10 cellular contexts compared by ENCODE assay signal in the genomic region with DNA sequence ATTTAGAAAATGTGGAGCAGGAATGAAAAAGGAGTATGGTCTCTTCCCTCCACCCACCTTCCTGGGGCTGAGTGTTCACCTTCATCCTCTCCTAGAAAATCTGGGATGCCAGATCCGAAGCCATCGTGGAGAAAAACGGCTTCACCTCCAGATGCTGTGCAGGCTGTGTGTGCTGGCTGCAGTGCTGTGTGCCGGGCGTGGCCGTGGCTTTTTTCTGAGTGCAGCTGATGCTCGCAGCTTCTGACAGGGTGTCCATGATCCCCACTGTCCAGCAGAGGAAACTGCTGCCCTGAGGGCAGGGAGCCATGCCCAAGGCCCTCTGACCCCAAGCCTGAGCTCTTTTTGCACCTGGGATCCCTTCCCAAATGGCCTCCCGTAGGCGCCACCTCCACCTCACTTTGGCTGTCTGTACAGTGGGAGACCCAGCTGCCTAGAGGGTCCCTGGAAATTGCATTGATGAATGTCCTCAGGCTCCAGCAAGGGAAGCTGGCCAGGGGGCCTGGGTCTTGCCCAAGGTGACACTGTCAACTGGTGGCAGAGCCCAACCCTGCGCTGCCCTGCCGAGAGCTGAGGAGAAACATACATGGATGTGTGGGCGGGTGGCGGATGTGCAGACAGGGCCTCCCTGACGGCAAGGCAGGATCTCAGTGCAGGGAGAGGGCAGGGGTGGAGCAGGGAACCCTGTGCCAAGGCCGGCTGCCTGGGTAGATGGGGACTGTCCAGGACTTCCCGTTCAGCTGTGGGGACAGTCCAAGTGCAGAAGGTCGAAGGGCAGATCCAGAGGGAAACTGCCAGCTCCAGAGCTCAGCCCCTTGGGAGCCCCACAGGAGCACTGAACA. TPM values are rescaled to one million over a fixed set of nuclear protein-coding genes. Genes with fewer than 3 reads are reported as not detected.
A peak's percentile ranks its signal among the peaks of the same experiment; 100 is the strongest.
DNase-seq lines count a peak whose midpoint lies in the region; ATAC-seq and TF ChIP-seq lines count a peak whose summit lies in the region.
"Had no signal": no experiment of that assay in that cellular context is flagged by ENCODE, and none has a peak within 500 bp of the region (broad histone marks: within the 10 kb centered on the region; RNA-seq: fewer than 3 reads in every experiment).

No MANE protein-coding gene starts in this region.

- TF ChIP-seq CTCF in IMR-90 (conservative IDR thresholded peaks at IDR 0.05; ENCODE audit: low read depth, low read length): no peak
- TF ChIP-seq CTCF in brain (conservative IDR thresholded peaks at IDR 0.05): no peak
- no peak for TF ChIP-seq CTCF in nephron (IDR thresholded peaks at IDR 0.05; ENCODE audit: unreplicated experiment in 3 of 3)
- no peak for TF ChIP-seq CTCF in GM23338 (conservative IDR thresholded peaks at IDR 0.05; ENCODE audit: low read depth in 2 of 2)

- H3K4me3 Mint-ChIP-seq in brain (no peak overlapping the region), nephron (no peak overlapping the region), GM23338 (no peak overlapping the region)
- H3K4me3 Mint-ChIP-seq: CD8-positive, alpha-beta T cell had no signal

- no peak overlapping the region for H2BK120ac ChIP-seq in IMR-90 (ENCODE audit: low read depth, low read length)

- H2BK5ac ChIP-seq in IMR-90 (ENCODE audit: low read depth, low read length, poor library complexity, severe bottlenecking): no peak overlapping the region

- TF ChIP-seq RAD21 in IMR-90 (IDR thresholded peaks at IDR 0.05; ENCODE audit: low read length): no peak

- no peak overlapping the region for H3K4me2 ChIP-seq in IMR-90 (ENCODE audit: low read depth, low read length)
- no peak overlapping the region for H3K4me2 ChIP-seq in GM23338

- H3K9me3 ChIP-seq in IMR-90 (ENCODE audit: control insufficient read depth, insufficient read depth, low read length): no peaks in the 10 kb centered on the region

- BruUV-seq in IMR-90 (replicated peaks; lab: Mats Ljungman, UMichigan): no TSS peak

- no peak overlapping the region for H3K9ac ChIP-seq in IMR-90 (ENCODE audit: low read depth, low read length)

- POLR2A ChIA-PET in IMR-90 (lab: Charles Lee; ENCODE audit: unreplicated experiment): no interaction called here

- DNase-seq in AG08396 (ENCODE audit: low spot score) (peak; percentile 51), IMR-90 (no peak), NCI-H146 (lab: John Stamatoyannopoulos, UW) (no peak), NCI-H774 (lab: John Stamatoyannopoulos, UW) (no peak), GM23338 (ENCODE audit: low spot score) (no peak)
- DNase-seq: NCI-H446 had no signal

- no peak overlapping the region for H4K5ac ChIP-seq in IMR-90 (ENCODE audit: low read depth, low read length)

- H3K27ac Mint-ChIP-seq in brain (peak overlapping the region in 4 of 5 experiments; percentile 36 to 77 (median 58)), nephron (peak overlapping the region; percentile 23 to 80 (median 36)), GM23338 (no peak overlapping the region)
- H3K27ac Mint-ChIP-seq: CD8-positive, alpha-beta T cell had no signal

- peaks cover 0 to 2% (median 0%) of the 10 kb centered on the region in 5 experiments for H3K9me3 Mint-ChIP-seq in brain
- H3K9me3 Mint-ChIP-seq in nephron: no peaks in the 10 kb centered on the region
- H3K9me3 Mint-ChIP-seq in GM23338: no peaks in the 10 kb centered on the region
- H3K9me3 Mint-ChIP-seq: CD8-positive, alpha-beta T cell had no signal

- H3K36me3 ChIP-seq in IMR-90 (ENCODE audit: control insufficient read depth, insufficient read depth, low read length): peaks cover 11% of the 10 kb centered on the region; the same call in 1 of the 2 replicates
- H3K36me3 ChIP-seq in GM23338 (ENCODE audit: insufficient read depth): no peaks in the 10 kb centered on the region

- CTCF ChIA-PET in IMR-90 (lab: Yijun Ruan, JAX): interaction anchor here (1.0 kb wide), 1 partner anchor 58 kb away, joined by 3 read pairs; no protein-coding TSS in a partner anchor

- H3K23ac ChIP-seq in IMR-90 (ENCODE audit: low read depth, low read length): no peak overlapping the region

- H3F3A ChIP-seq in GM23338 (replicated peaks; ENCODE audit: low read depth): no peaks in the 10 kb centered on the region

- H3K36me3 Mint-ChIP-seq in brain: no peaks in the 10 kb centered on the region
- H3K36me3 Mint-ChIP-seq in nephron (ENCODE audit: low read depth): no peaks in the 10 kb centered on the region
- H3K36me3 Mint-ChIP-seq in GM23338 (ENCODE audit: low read depth): no peaks in the 10 kb centered on the region

- peaks cover 4% of the 10 kb centered on the region for H3K9me1 ChIP-seq in IMR-90 (ENCODE audit: insufficient read depth, low read length)

- H2BK20ac ChIP-seq in IMR-90 (ENCODE audit: low read depth, low read length): no peak overlapping the region

- intact Hi-C loops in IMR-90 (cut with micrococcal nuclease): loop anchor here (5.0 kb wide), 1 partner anchor 293 kb away; the partner anchor contains the start of gene MEG3

- H3K14ac ChIP-seq in IMR-90 (replicated peaks; ENCODE audit: low read depth, low read length): no peak overlapping the region

- H2AK5ac ChIP-seq in IMR-90 (ENCODE audit: low read depth, low read length): no peak overlapping the region

- no peaks in the 10 kb centered on the region; the same call in 1 of the 2 replicates for H3K4me1 ChIP-seq in IMR-90 (ENCODE audit: control insufficient read depth, insufficient read depth, low read length)
- no peaks in the 10 kb centered on the region for H3K4me1 ChIP-seq in GM23338 (ENCODE audit: insufficient read depth)

- in situ Hi-C loops in IMR-90 (cut with MboI; ENCODE audit: low sequenced_read_pairs): no loop called here

- H3K9me2 ChIP-seq in GM23338 (ENCODE audit: insufficient read depth): no peaks in the 10 kb centered on the region

- no peak overlapping the region for H3K18ac ChIP-seq in IMR-90 (ENCODE audit: low read depth, low read length)

- peaks cover 36% of the 10 kb centered on the region for H3K4me1 Mint-ChIP-seq in brain
- peaks cover 27% of the 10 kb centered on the region for H3K4me1 Mint-ChIP-seq in nephron
- H3K4me1 Mint-ChIP-seq in GM23338: peaks cover 8% of the 10 kb centered on the region

- H3K4ac ChIP-seq in IMR-90 (ENCODE audit: low read depth, low read length): no peak overlapping the region

- WGBS in IMR-90 (ENCODE audit: extremely low coverage in 2 of 2, insufficient read length in 1 of 2), 2 experiments: 83% methylated on average over 10 of the region's 17 CpGs; no CpG with 5 or more reads in 1 of the 2 experiments

- H3K27ac ChIP-seq in IMR-90 (ENCODE audit: insufficient read depth, low read length) (no peak overlapping the region), GM23338 (ENCODE audit: low read depth) (no peak overlapping the region)

- H4K20me1 ChIP-seq in IMR-90 (ENCODE audit: insufficient read depth, low read length) (no peaks in the 10 kb centered on the region), GM23338 (replicated peaks; ENCODE audit: insufficient read depth) (no peaks in the 10 kb centered on the region)

- ATAC-seq in IMR-90 (ENCODE audit: low read depth): no peak
- ATAC-seq in GM23338: no peak
- ATAC-seq in GM21786 (IDR thresholded peaks at IDR 0.05; ENCODE audit: unreplicated experiment): no peak
- ATAC-seq: CD8-positive, alpha-beta T cell had no signal

- H2AFZ ChIP-seq in IMR-90 (replicated peaks; ENCODE audit: low read length, poor library complexity): peak overlapping the region; percentile 41
- no peak overlapping the region for H2AFZ ChIP-seq in GM23338

- no peaks in the 10 kb centered on the region for H3K79me2 ChIP-seq in GM23338 (replicated peaks; ENCODE audit: insufficient read depth)

- H3K56ac ChIP-seq in IMR-90 (ENCODE audit: extremely low read depth, insufficient read depth, low read length): no peak overlapping the region

- peak overlapping the region; percentile 25 for H2AK9ac ChIP-seq in IMR-90 (replicated peaks; ENCODE audit: low read depth, low read length, poor library complexity)

- H3K27me3 Mint-ChIP-seq in brain (no peaks in the 10 kb centered on the region), nephron (ENCODE audit: low read depth) (peaks cover 8% of the 10 kb centered on the region), GM23338 (ENCODE audit: insufficient read depth, low read depth, poor library complexity) (peaks cover 3% of the 10 kb centered on the region)

- no peak overlapping the region for H4K8ac ChIP-seq in IMR-90 (ENCODE audit: low read depth in 2 of 2, low read length in 2 of 2)

- H2BK15ac ChIP-seq in IMR-90 (ENCODE audit: low read depth, low read length): no peak overlapping the region

- H3K4me3 ChIP-seq in IMR-90 (ENCODE audit: insufficient read depth, low read depth, low read length) (no peak overlapping the region), GM23338 (no peak overlapping the region)

- no peak for TF ChIP-seq POLR2A in IMR-90 (IDR thresholded peaks at IDR 0.05; ENCODE audit: low read depth, low read length)

- no peaks in the 10 kb centered on the region for H3K27me3 ChIP-seq in IMR-90 (ENCODE audit: control insufficient read depth, insufficient read depth, low read length)
- H3K27me3 ChIP-seq in GM23338 (ENCODE audit: insufficient read depth): no peaks in the 10 kb centered on the region

- H3K79me1 ChIP-seq in IMR-90 (ENCODE audit: low read depth in 1 of 2, low read length in 2 of 2): no peaks in the 10 kb centered on the region

- dilution Hi-C loops in IMR-90 (cut with HindIII; ENCODE audit: low sequenced_read_pairs, unreplicated experiment): no loop called here

- no peak overlapping the region for H4K91ac ChIP-seq in IMR-90 (ENCODE audit: insufficient read depth, low read depth, low read length)

TF ChIP-seq in IMR-90, 13 proteins besides CTCF, POLR2A, EP300 and RAD21 (continues in another document):
- TF ChIP-seq MAZ (IDR thresholded peaks at IDR 0.05; ENCODE audit: borderline replicate concordance, low read depth, low read length) (no peak), NFE2L2 (IDR thresholded peaks at IDR 0.05; ENCODE audit: low read depth, low read length) (no peak), MAFK (IDR thresholded peaks at IDR 0.05; ENCODE audit: low read depth, low read length) (no peak), RCOR1 (IDR thresholded peaks at IDR 0.05; ENCODE audit: insufficient replicate concordance, low read length) (no peak), CEBPB (IDR thresholded peaks at IDR 0.05; ENCODE audit: low read depth, low read length) (no peak)

TF ChIP-seq in GM23338, 12 proteins besides CTCF, POLR2A, EP300 and RAD21 (continues in another document):
- no peak for TF ChIP-seq JUNB (IDR thresholded peaks at IDR 0.05; ENCODE audit: unreplicated experiment)

RNA-seq across cellular contexts. Expression of gene BEGAIN, which starts 53.4 kb away (rescaled TPM):
- 0.18 and 0.28 TPM in 2 replicates for total RNA-seq in IMR-90 (2012; rRNA removed)
- polyA plus RNA-seq in IMR-90 (2012; rRNA removed) (0.99 and 1.2 TPM in 2 replicates), brain (ENCODE audit: insufficient read depth, low read depth, low replicate concordance) (19.3 TPM), GM23338 (2016; fragmentation: Nextera tagmentation; extraction: Ambion mirVana) (0.60 and 0.94 TPM in 2 replicates)
- polyA plus RNA-seq in IMR-90 (2012; cell fraction: cytosol; rRNA removed): 1.5 and 1.6 TPM in 2 replicates
- 4.0 and 6.6 TPM in 2 replicates for polyA plus RNA-seq in IMR-90 (2012; cell fraction: nucleus; rRNA removed; ENCODE audit: low replicate concordance)
- 2.4 and 6.6 TPM in 2 replicates for total RNA-seq in GM23338 (2014; rRNA removed; shearing (Covaris generic))
